ENCODE assay signal across 17 cellular contexts in genomic region chr12:98188649-98189048, GRCh38.
DNase-seq lines count a peak whose midpoint lies in the region; ATAC-seq and TF ChIP-seq lines count a peak whose summit lies in the region.
"Had no signal": no experiment of that assay in that cellular context is flagged by ENCODE, and none has a peak within 500 bp of the region (broad histone marks: within the 10 kb centered on the region; RNA-seq: fewer than 3 reads in every experiment).

No MANE protein-coding gene starts in this region.

- H3K79me2 ChIP-seq in smooth muscle cell (ENCODE audit: low read depth) = no peaks in the 10 kb centered on the region

- H3K4me1 ChIP-seq in smooth muscle cell (ENCODE audit: low read depth) = no peaks in the 10 kb centered on the region
- H3K4me1 ChIP-seq: stomach had no signal

- H3K9ac ChIP-seq in smooth muscle cell (ENCODE audit: low read depth) = no peak overlapping the region
- H3K9ac ChIP-seq: neural progenitor cell had no signal

- TF ChIP-seq CTCF in epithelial cell of esophagus (IDR thresholded peaks at IDR 0.05; ENCODE audit: insufficient read depth, low read depth, low read length, missing control alignments) (no peak), smooth muscle cell (IDR thresholded peaks at IDR 0.05; ENCODE audit: borderline replicate concordance, insufficient read depth, poor library complexity, severe bottlenecking) (no peak)

- H3K9me3 ChIP-seq in smooth muscle cell (replicated peaks; ENCODE audit: low read depth) = no peaks in the 10 kb centered on the region
- H3K9me3 ChIP-seq: stomach had no signal

- no peak for ATAC-seq in HG03520 (IDR thresholded peaks at IDR 0.05; ENCODE audit: unreplicated experiment)
- ATAC-seq: activated CD8-positive, alpha-beta T cell treated with anti-CD3 and anti-CD28 coated beads for 36 hours; activated T-cell treated with anti-CD3 and anti-CD28 coated beads, Interleukin-2, amount 50 U/mL, for 72 hours had no signal

- H3K27ac ChIP-seq in smooth muscle cell (ENCODE audit: low read depth) = peak overlapping the region; percentile 39
- H3K27ac ChIP-seq: neural progenitor cell, stomach had no signal

- peaks cover 8% of the 10 kb centered on the region for H3K27me3 ChIP-seq in smooth muscle cell (ENCODE audit: low read depth)
- H3K27me3 ChIP-seq: neural progenitor cell, stomach had no signal

- H3F3A ChIP-seq in smooth muscle cell (ENCODE audit: low read depth) = no peaks in the 10 kb centered on the region

- H3K4me3 ChIP-seq in epithelial cell of esophagus (ENCODE audit: low read length) (no peak overlapping the region), smooth muscle cell (no peak overlapping the region)
- H3K4me3 ChIP-seq: neural progenitor cell, stomach had no signal

- H2AFZ ChIP-seq in smooth muscle cell (ENCODE audit: low read depth) = peak overlapping the region; percentile 9
- H2AFZ ChIP-seq: neural progenitor cell had no signal

- H4K20me1 ChIP-seq in smooth muscle cell (ENCODE audit: low read depth) = no peaks in the 10 kb centered on the region

- DNase-seq in SHP77 treated with DMSO at 0.1 percent for 48 hours (lab: John Stamatoyannopoulos, UW) (peak; percentile 9), SHP77 (lab: John Stamatoyannopoulos, UW) (no peak), NOMO-1 treated with dmso at 0.1 percent for 144 hours (lab: John Stamatoyannopoulos, UW; ENCODE audit: unreplicated experiment) (peak; percentile 8), epithelial cell of esophagus (ENCODE audit: low read depth) (peak; percentile 17), smooth muscle cell (lab: John Stamatoyannopoulos, UW; ENCODE audit: unreplicated experiment) (no peak), NAMALWA (ENCODE audit: low spot score) (no peak), NCI-H1694 (lab: John Stamatoyannopoulos, UW) (no peak)
- DNase-seq: activated CD8-positive, alpha-beta T cell treated with anti-CD3 and anti-CD28 coated beads for 36 hours; activated T-cell treated with anti-CD3 and anti-CD28 coated beads, Interleukin-2, amount 50 U/mL, for 72 hours; CD4-positive, alpha-beta T cell; cerebellar nuclear complex; HFFc6; midbrain; NCI-H1105 treated with DMSO at 0.1 percent for 48 hours; stomach had no signal

- H3K4me2 ChIP-seq in smooth muscle cell = peak overlapping the region; percentile 13
- H3K4me2 ChIP-seq: neural progenitor cell had no signal

- no peaks in the 10 kb centered on the region for H3K36me3 ChIP-seq in smooth muscle cell (ENCODE audit: low read depth)
- H3K36me3 ChIP-seq: neural progenitor cell, stomach had no signal

- WGBS in smooth muscle cell (ENCODE audit: low lambda C conversion rate) = 17% methylated on average over 5 of the region's 5 CpGs

Comparison
In these comparisons a context has a peak if more than half of its experiments do, and no peak if none do; other contexts are left out.
1. DNase-seq: peak in SHP77 treated with DMSO at 0.1 percent for 48 hours (single experiment), NOMO-1 treated with dmso at 0.1 percent for 144 hours (single experiment) and epithelial cell of esophagus (single experiment); none in SHP77 (0 of 2), smooth muscle cell (single experiment), NAMALWA (single experiment) and NCI-H1694 (single experiment).